Comparison of ENCODE assay signal across 15 cellular contexts in genomic region chr3:149898771-149899170, GRCh38.
DNase-seq lines count a peak whose midpoint lies in the region; ATAC-seq, FAIRE-seq and TF ChIP-seq lines count a peak whose summit lies in the region.
"Had no signal": no experiment of that assay in that cellular context is flagged by ENCODE, and none has a peak within 500 bp of the region (broad histone marks: within the 10 kb centered on the region; RNA-seq: fewer than 3 reads in every experiment).

No MANE protein-coding gene starts in this region.

- CTCF ChIA-PET in HCT116 (lab: Charles Lee) = interaction anchor here (0.9 kb wide), 1 partner anchor 11 kb away, joined by 4 read pairs; no protein-coding TSS in a partner anchor
- CTCF ChIA-PET in K562 (lab: Yijun Ruan, JAX; ENCODE audit: low intra/inter-chr PET ratio) = interaction anchor here (0.6 kb wide), 1 partner anchor 24 kb away, joined by 4 read pairs; no protein-coding TSS in a partner anchor

- H3K79me2 ChIP-seq in HCT116 (ENCODE audit: insufficient read depth, low read length) = no peaks in the 10 kb centered on the region
- no peaks in the 10 kb centered on the region for H3K79me2 ChIP-seq in K562 (ENCODE audit: control insufficient read depth, insufficient read depth, low read length)

- TF ChIP-seq EP300 in K562 (IDR thresholded peaks at IDR 0.05; ENCODE audit: low read length) = no peak

- POLR2A ChIA-PET in HCT116 (lab: Charles Lee) = no interaction called here
- POLR2A ChIA-PET in K562 (lab: Yijun Ruan, JAX) = no interaction called here

- ATAC-seq in HCT116 (peak; percentile 50; the same call in 1 of the 2 replicates), K562 (peak; percentile 37), HG02763 (IDR thresholded peaks at IDR 0.05; ENCODE audit: unreplicated experiment) (no peak)

- H2AFZ ChIP-seq in HCT116 (ENCODE audit: low read depth, low read length, poor library complexity, severe bottlenecking) = no peak overlapping the region
- no peak overlapping the region for H2AFZ ChIP-seq in K562 (ENCODE audit: low read depth, low read length)

- H3K4me1 ChIP-seq in HCT116 (ENCODE audit: control insufficient read depth in 1 of 2, insufficient read depth in 2 of 2, low read length in 2 of 2) (peaks cover 3 to 16% of the 10 kb centered on the region in 2 experiments; a peak in 2 of 4 replicates), K562 (replicated peaks in 1 of 2; ENCODE audit: control insufficient read depth in 2 of 2, insufficient read depth in 2 of 2, low read length in 2 of 2) (peaks cover 0 to 6% of the 10 kb centered on the region in 2 experiments; a peak in 2 of 5 replicates), left ventricle myocardium inferior (peaks cover 51% of the 10 kb centered on the region)

- in situ Hi-C loops in K562 (cut with MboI) = no loop called here

- H3K4me3 ChIP-seq in HCT116 (replicated peaks in 1 of 2; ENCODE audit: low read depth in 1 of 2, low read length in 2 of 2) (no peak overlapping the region), K562 (no peak overlapping the region), left ventricle myocardium inferior (no peak overlapping the region)
- H3K4me3 ChIP-seq: adrenal gland, MG63 had no signal

- TF ChIP-seq RAD21 in HCT116 (IDR thresholded peaks at IDR 0.05; ENCODE audit: low read depth) = no peak
- no peak for TF ChIP-seq RAD21 in K562 (CRISPR knock-in tag; conservative IDR thresholded peaks at IDR 0.05 in 1 of 2, IDR thresholded peaks at IDR 0.05 in 1 of 2)

- H3K9me2 ChIP-seq in HCT116 (ENCODE audit: insufficient read depth) = no peaks in the 10 kb centered on the region

- no peaks in the 10 kb centered on the region for H3K9me1 ChIP-seq in K562 (ENCODE audit: control insufficient read depth, insufficient read depth, low read length)

- peak overlapping the region; percentile 32 for H3K4me2 ChIP-seq in HCT116 (ENCODE audit: low read length)
- no peak overlapping the region for H3K4me2 ChIP-seq in K562 (ENCODE audit: insufficient read depth, low read length)

- H3K9me3 ChIP-seq in HCT116 (ENCODE audit: control insufficient read depth in 1 of 2, insufficient read depth in 1 of 2, low read depth in 1 of 2, low read length in 2 of 2) (no peaks in the 10 kb centered on the region), K562 (replicated peaks; ENCODE audit: control insufficient read depth, insufficient read depth, low read depth, low read length) (no peaks in the 10 kb centered on the region), left ventricle myocardium inferior (replicated peaks) (no peaks in the 10 kb centered on the region)
- H3K9me3 ChIP-seq: adrenal gland, MG63 had no signal

- no TSS peak for BruUV-seq in HCT116 (replicated peaks; lab: Mats Ljungman, UMichigan)
- no TSS peak for BruUV-seq in K562 (replicated peaks; lab: Mats Ljungman, UMichigan)

- H3K36me3 ChIP-seq in HCT116 (ENCODE audit: control insufficient read depth in 1 of 2, insufficient read depth in 2 of 2, low read length in 2 of 2) = peaks cover 0 to 3% of the 10 kb centered on the region in 2 experiments; a peak in 1 of 4 replicates
- H3K36me3 ChIP-seq in K562 (ENCODE audit: control insufficient read depth, insufficient read depth, low read length) = no peaks in the 10 kb centered on the region
- H3K36me3 ChIP-seq in left ventricle myocardium inferior = peaks cover 3% of the 10 kb centered on the region
- H3K36me3 ChIP-seq: adrenal gland had no signal

- TF ChIP-seq POLR2A in HCT116 (IDR thresholded peaks at IDR 0.05; ENCODE audit: borderline replicate concordance, extremely low read depth, insufficient read depth, insufficient read length) (no peak), K562 (conservative IDR thresholded peaks at IDR 0.05) (no peak)

- no peak for TF ChIP-seq CTCF in HCT116 (IDR thresholded peaks at IDR 0.05 in 2 of 3, conservative IDR thresholded peaks at IDR 0.05 in 1 of 3; ENCODE audit: borderline replicate concordance in 1 of 3, insufficient read depth in 1 of 3, low read depth in 2 of 3, low read length in 2 of 3)
- no peak for TF ChIP-seq CTCF in K562 (IDR thresholded peaks at IDR 0.05 in 2 of 3, conservative IDR thresholded peaks at IDR 0.05 in 1 of 3; ENCODE audit: insufficient read depth in 2 of 3, low read depth in 1 of 3, low read length in 3 of 3)
- no peak for TF ChIP-seq CTCF in left ventricle myocardium inferior (IDR thresholded peaks at IDR 0.05; ENCODE audit: borderline replicate concordance)

- WGBS in K562 (ENCODE audit: insufficient coverage, low coverage, missing lambda C conversion rate) = 8% methylated on average over 2 of the region's 2 CpGs

- H3K9ac ChIP-seq in HCT116 (ENCODE audit: low read length) = peak overlapping the region; percentile 8; the same call in 1 of the 2 replicates
- no peak overlapping the region for H3K9ac ChIP-seq in K562 (ENCODE audit: insufficient read depth in 1 of 2, low read depth in 2 of 2, low read length in 2 of 2)

- FAIRE-seq in K562 (lab: Jason Lieb, UNC) = peak; percentile 74
- FAIRE-seq: kidney, TTC549 had no signal

- H3K27me3 ChIP-seq in HCT116 (ENCODE audit: insufficient read depth, low read length) (no peaks in the 10 kb centered on the region), K562 (ENCODE audit: control insufficient read depth in 2 of 2, insufficient read depth in 2 of 2, low read length in 2 of 2) (no peaks in the 10 kb centered on the region), left ventricle myocardium inferior (ENCODE audit: low read depth) (no peaks in the 10 kb centered on the region)
- H3K27me3 ChIP-seq: adrenal gland, MG63 had no signal

- H4K20me1 ChIP-seq in HCT116 (ENCODE audit: insufficient read depth) = no peaks in the 10 kb centered on the region
- no peaks in the 10 kb centered on the region for H4K20me1 ChIP-seq in K562 (replicated peaks; ENCODE audit: control insufficient read depth, insufficient read depth, low read length)

- intact Hi-C loops in HCT116 (cut with micrococcal nuclease) = no loop called here
- intact Hi-C loops in K562 (cut with micrococcal nuclease) = no loop called here
- intact Hi-C loops in left ventricle myocardium inferior (cut with micrococcal nuclease) = no loop called here

- peak; percentile 12 for DNase-seq in HCT116 (ENCODE audit: low read depth, low spot score)
- DNase-seq in K562 (ENCODE audit: extremely low read depth in 1 of 4, low spot score in 3 of 4) = peak in 2 of 4 experiments; percentile 13 to 47
- DNase-seq in left ventricle myocardium inferior = no peak
- DNase-seq in stromal cell of bone marrow (ENCODE audit: low read depth) = peak; percentile 31
- no peak for DNase-seq in NCI-H524 (lab: John Stamatoyannopoulos, UW)
- DNase-seq in T-helper 9 cell = no peak
- DNase-seq in Kasumi-1 (lab: John Stamatoyannopoulos, UW) = no peak
- DNase-seq: kidney; MG63; NCI-H2227 treated with DMSO at 0.1 percent for 48 hours; stimulated activated CD4-positive, alpha-beta T cell treated with anti-CD3 and anti-CD28 coated beads, Interleukin-2, amount 100 ng/mL, for 24 hours had no signal

- RAD21 ChIA-PET in HCT116 (lab: Charles Lee; ENCODE audit: low non-redundant PET in 1 of 2, low total read pairs in 2 of 2, uncharacterized antibody in 2 of 2, unreplicated experiment in 2 of 2) = no interaction called here

- H3K27ac ChIP-seq in HCT116 (ENCODE audit: low read depth, low read length) (0 out of 2 replicates have a peak overlapping the region, but pooled peaks have one; percentile 12), K562 (ENCODE audit: extremely low read depth, low read depth, low read length) (no peak overlapping the region; the same call in 2 of the 3 replicates), left ventricle myocardium inferior (replicated peaks) (peak overlapping the region; percentile 82)
- H3K27ac ChIP-seq: adrenal gland, epithelial cell of prostate had no signal

TF ChIP-seq in HCT116, 20 proteins besides CTCF, POLR2A, EP300 and RAD21:
- TF ChIP-seq SP1 (IDR thresholded peaks at IDR 0.05; ENCODE audit: low read depth) (no peak), TCF7L2 (IDR thresholded peaks at IDR 0.05; ENCODE audit: borderline replicate concordance, extremely low read depth, insufficient read depth, insufficient read length) (no peak), EGR1 (IDR thresholded peaks at IDR 0.05; ENCODE audit: low read depth) (no peak), FOSL1 (IDR thresholded peaks at IDR 0.05; ENCODE audit: low read depth) (peak; percentile 36), CEBPB (IDR thresholded peaks at IDR 0.05; ENCODE audit: low read depth) (peak; percentile 36; the same call in 1 of the 2 replicates), CBX3 (IDR thresholded peaks at IDR 0.05; ENCODE audit: low read depth) (0 out of 2 replicates have a peak, but pooled peaks have one; percentile 8), ZNF274 (IDR thresholded peaks at IDR 0.05; ENCODE audit: low read depth, low read length) (no peak), MAX (IDR thresholded peaks at IDR 0.05) (no peak), POLR2AphosphoS5 (IDR thresholded peaks at IDR 0.05; ENCODE audit: low read depth, low read length) (no peak), EZH2 (IDR thresholded peaks at IDR 0.05) (no peak)

TF ChIP-seq in K562, 482 proteins besides CTCF, POLR2A, EP300 and RAD21 (continues in another document):
- no peak for TF ChIP-seq MAX (CRISPR knock-in tag; IDR thresholded peaks at IDR 0.05)
- TF ChIP-seq ARID1B (IDR thresholded peaks at IDR 0.05) = 0 out of 2 replicates have a peak, but pooled peaks have one; percentile 36
- no peak for TF ChIP-seq ZNF133 (CRISPR knock-in tag; IDR thresholded peaks at IDR 0.05)
- TF ChIP-seq ATF3 (IDR thresholded peaks at IDR 0.05) = peak; percentile 65
- TF ChIP-seq ATF3 (CRISPR knock-in tag; conservative IDR thresholded peaks at IDR 0.05) = no peak; the same call in 1 of the 2 replicates
- TF ChIP-seq SOX6 (IDR thresholded peaks at IDR 0.05) = 0 out of 2 replicates have a peak, but pooled peaks have one; percentile 15
- peak; percentile 39; the same call in 1 of the 2 replicates for TF ChIP-seq JUND (IDR thresholded peaks at IDR 0.05; ENCODE audit: borderline replicate concordance, low read depth, low read length)
- no peak for TF ChIP-seq JUND (tag; IDR thresholded peaks at IDR 0.05; ENCODE audit: borderline replicate concordance, low read depth, low read length)

Comparison
In these comparisons a context has a peak if more than half of its experiments do, and no peak if none do; other contexts are left out.
1. DNase-seq: peak in HCT116 (single experiment) and stromal cell of bone marrow (single experiment); none in left ventricle myocardium inferior (single experiment), NCI-H524 (0 of 2), T-helper 9 cell (single experiment) and Kasumi-1 (0 of 2).
2. Of the 22 proteins assayed by ChIP-seq in both K562 and HCT116: peak only in K562: none; only in HCT116: CBX3, CEBPB and FOSL1; in both: none; in neither: 17; mixed calls (peak in some experiments, not most) for 2.